In the genomic region with DNA sequence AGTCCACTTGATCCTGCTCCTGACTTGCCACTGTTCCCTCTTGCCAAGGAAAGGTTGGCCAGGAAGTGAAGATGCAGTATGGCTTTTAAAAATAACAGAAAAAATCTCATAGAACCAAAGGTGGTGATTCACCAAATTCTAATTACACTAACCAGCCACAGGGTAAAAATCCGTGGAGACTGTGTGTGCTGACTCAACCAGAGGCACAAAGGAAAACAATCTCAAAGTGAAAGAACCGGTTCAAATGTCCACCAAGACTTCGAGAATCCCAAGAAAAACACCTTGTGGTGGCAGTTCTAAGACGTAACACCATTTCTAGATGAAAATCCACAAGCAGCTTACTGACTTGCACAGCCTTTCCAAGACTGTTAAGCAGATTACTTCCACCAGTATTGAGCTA, we compare ENCODE assay signal across 15 cellular contexts.
DNase-seq lines count a peak whose midpoint lies in the region; ATAC-seq and TF ChIP-seq lines count a peak whose summit lies in the region.
"Had no signal": no experiment of that assay in that cellular context is flagged by ENCODE, and none has a peak within 500 bp of the region (broad histone marks: within the 10 kb centered on the region; RNA-seq: fewer than 3 reads in every experiment).

No MANE protein-coding gene starts in this region.

- no peak overlapping the region for H3K4me3 Mint-ChIP-seq in neural progenitor cell
- no peak overlapping the region for H3K4me3 Mint-ChIP-seq in activated T-cell treated with anti-CD3 and anti-CD28 coated beads, Interleukin-2, amount 50 U/mL, for 24 hours
- no peak overlapping the region for H3K4me3 Mint-ChIP-seq in glutamatergic neuron (ENCODE audit: unreplicated experiment)
- no peak overlapping the region for H3K4me3 Mint-ChIP-seq in activated naive CD8-positive, alpha-beta T cell treated with anti-CD3 and anti-CD28 coated beads, Interleukin-2, amount 50 U/mL, for 24 hours
- H3K4me3 Mint-ChIP-seq: activated T-helper 17 cell treated with anti-CD3 and anti-CD28 coated beads, Interleukin-2, amount 50 U/mL, for 72 hours; type B pancreatic cell had no signal

- intact Hi-C loops in PC-3 (cut with micrococcal nuclease), result loop anchor here (5.0 to 10.0 kb wide), 2 partner anchors 82 to 285 kb away; no protein-coding TSS in a partner anchor

- H3K4me1 ChIP-seq in PC-3 (ENCODE audit: insufficient read depth, low read length) (peaks cover 52% of the 10 kb centered on the region), neural progenitor cell (peaks cover 6% of the 10 kb centered on the region)
- H3K4me1 ChIP-seq: right lobe of liver had no signal

- H3K4me3 ChIP-seq in PC-3 (ENCODE audit: low read length) (peak overlapping the region; percentile 26; the same call in 1 of the 2 replicates), neural progenitor cell (no peak overlapping the region)
- H3K4me3 ChIP-seq: right lobe of liver had no signal

- H3K9me3 Mint-ChIP-seq in neural progenitor cell (peaks cover 11% of the 10 kb centered on the region), glutamatergic neuron (ENCODE audit: unreplicated experiment) (no peaks in the 10 kb centered on the region)
- no peaks in the 10 kb centered on the region for H3K9me3 Mint-ChIP-seq in activated T-cell treated with anti-CD3 and anti-CD28 coated beads, Interleukin-2, amount 50 U/mL, for 24 hours
- H3K9me3 Mint-ChIP-seq in activated naive CD8-positive, alpha-beta T cell treated with anti-CD3 and anti-CD28 coated beads, Interleukin-2, amount 50 U/mL, for 24 hours, result no peaks in the 10 kb centered on the region
- H3K9me3 Mint-ChIP-seq: activated T-helper 17 cell treated with anti-CD3 and anti-CD28 coated beads, Interleukin-2, amount 50 U/mL, for 72 hours had no signal

- H4K20me1 ChIP-seq in PC-3 (ENCODE audit: low read length), result no peaks in the 10 kb centered on the region
- no peaks in the 10 kb centered on the region for H4K20me1 ChIP-seq in neural progenitor cell (ENCODE audit: low read depth)

- POLR2A ChIA-PET in PC-3 (lab: Charles Lee; ENCODE audit: unreplicated experiment), result no interaction called here

- BruUV-seq in PC-3 (replicated peaks; lab: Mats Ljungman, UMichigan), result no TSS peak

- H3K79me2 ChIP-seq in PC-3 (ENCODE audit: low read length), result no peaks in the 10 kb centered on the region
- H3K79me2 ChIP-seq in neural progenitor cell (ENCODE audit: low read depth), result no peaks in the 10 kb centered on the region

- DNase-seq in D341Med (ENCODE audit: low spot score) (peak; percentile 20), PC-3 (peak; percentile 90), dedifferentiated amniotic fluid mesenchymal stem cell (ENCODE audit: extremely low spot score) (peak; percentile 38), neural progenitor cell (ENCODE audit: low spot score) (no peak), glutamatergic neuron (no peak), NCI-H2227 (lab: John Stamatoyannopoulos, UW; ENCODE audit: unreplicated experiment) (no peak)
- DNase-seq in activated T-cell treated with anti-CD3 and anti-CD28 coated beads, Interleukin-2, amount 50 U/mL, for 24 hours, result no peak
- no peak for DNase-seq in activated naive CD8-positive, alpha-beta T cell treated with anti-CD3 and anti-CD28 coated beads, Interleukin-2, amount 50 U/mL, for 24 hours
- DNase-seq: activated CD4-positive, alpha-beta T cell treated with anti-CD3 and anti-CD28 coated beads for 4 hours; hypothalamus; MV-4-11; NCI-H524; right lobe of liver had no signal

- H3K9me2 ChIP-seq in PC-3 (replicated peaks; ENCODE audit: low read length), result no peaks in the 10 kb centered on the region

- CTCF ChIA-PET in PC-3 (lab: Charles Lee), result no interaction called here

- ATAC-seq in PC-3, result peak; percentile 67
- no peak for ATAC-seq in activated naive CD8-positive, alpha-beta T cell treated with anti-CD3 and anti-CD28 coated beads, Interleukin-2, amount 50 U/mL, for 24 hours
- ATAC-seq: activated T-helper 17 cell treated with anti-CD3 and anti-CD28 coated beads, Interleukin-2, amount 50 U/mL, for 72 hours; right lobe of liver had no signal

- no peaks in the 10 kb centered on the region for H3K27me3 ChIP-seq in PC-3 (ENCODE audit: low read length)
- no peaks in the 10 kb centered on the region for H3K27me3 ChIP-seq in neural progenitor cell

- H3K36me3 ChIP-seq in PC-3 (ENCODE audit: low read depth, low read length) (no peaks in the 10 kb centered on the region), neural progenitor cell (no peaks in the 10 kb centered on the region)
- H3K36me3 ChIP-seq: right lobe of liver had no signal

- H3K27me3 Mint-ChIP-seq in neural progenitor cell (ENCODE audit: insufficient read depth, low read depth) (no peaks in the 10 kb centered on the region), glutamatergic neuron (ENCODE audit: unreplicated experiment) (no peaks in the 10 kb centered on the region)
- no peaks in the 10 kb centered on the region for H3K27me3 Mint-ChIP-seq in activated T-cell treated with anti-CD3 and anti-CD28 coated beads, Interleukin-2, amount 50 U/mL, for 24 hours
- H3K27me3 Mint-ChIP-seq in activated naive CD8-positive, alpha-beta T cell treated with anti-CD3 and anti-CD28 coated beads, Interleukin-2, amount 50 U/mL, for 24 hours, result no peaks in the 10 kb centered on the region
- H3K27me3 Mint-ChIP-seq: activated T-helper 17 cell treated with anti-CD3 and anti-CD28 coated beads, Interleukin-2, amount 50 U/mL, for 72 hours; type B pancreatic cell had no signal

- H3K36me3 Mint-ChIP-seq in neural progenitor cell (peaks cover 2% of the 10 kb centered on the region), glutamatergic neuron (ENCODE audit: unreplicated experiment) (no peaks in the 10 kb centered on the region)
- H3K36me3 Mint-ChIP-seq in activated T-cell treated with anti-CD3 and anti-CD28 coated beads, Interleukin-2, amount 50 U/mL, for 24 hours (ENCODE audit: low read depth), result no peaks in the 10 kb centered on the region
- H3K36me3 Mint-ChIP-seq in activated naive CD8-positive, alpha-beta T cell treated with anti-CD3 and anti-CD28 coated beads, Interleukin-2, amount 50 U/mL, for 24 hours (ENCODE audit: low read depth), result no peaks in the 10 kb centered on the region
- H3K36me3 Mint-ChIP-seq: type B pancreatic cell had no signal

- H2AFZ ChIP-seq in PC-3 (ENCODE audit: low read length) (peak overlapping the region; percentile 33; the same call in 1 of the 2 replicates), neural progenitor cell (replicated peaks) (peak overlapping the region; percentile 32)

- H3K4me1 Mint-ChIP-seq in neural progenitor cell (peaks cover 11% of the 10 kb centered on the region), glutamatergic neuron (ENCODE audit: low read depth, unreplicated experiment) (peaks cover 2% of the 10 kb centered on the region)
- H3K4me1 Mint-ChIP-seq in activated T-cell treated with anti-CD3 and anti-CD28 coated beads, Interleukin-2, amount 50 U/mL, for 24 hours (ENCODE audit: low read depth), result no peaks in the 10 kb centered on the region
- no peaks in the 10 kb centered on the region for H3K4me1 Mint-ChIP-seq in activated naive CD8-positive, alpha-beta T cell treated with anti-CD3 and anti-CD28 coated beads, Interleukin-2, amount 50 U/mL, for 24 hours
- H3K4me1 Mint-ChIP-seq: activated T-helper 17 cell treated with anti-CD3 and anti-CD28 coated beads, Interleukin-2, amount 50 U/mL, for 72 hours had no signal

- no peaks in the 10 kb centered on the region for H3K9me3 ChIP-seq in PC-3 (ENCODE audit: low read length)
- no peaks in the 10 kb centered on the region for H3K9me3 ChIP-seq in neural progenitor cell (ENCODE audit: low read depth)
- H3K9me3 ChIP-seq: right lobe of liver had no signal

- H3K4me2 ChIP-seq in PC-3 (ENCODE audit: low read length), result peak overlapping the region; percentile 65
- no peak overlapping the region for H3K4me2 ChIP-seq in neural progenitor cell

- H3F3A ChIP-seq in PC-3 (ENCODE audit: low read length, unreplicated experiment), result peaks cover 4% of the 10 kb centered on the region
- no peaks in the 10 kb centered on the region for H3F3A ChIP-seq in neural progenitor cell (ENCODE audit: low read depth)

- no peak overlapping the region for H3K27ac Mint-ChIP-seq in neural progenitor cell
- no peak overlapping the region for H3K27ac Mint-ChIP-seq in activated T-cell treated with anti-CD3 and anti-CD28 coated beads, Interleukin-2, amount 50 U/mL, for 24 hours
- H3K27ac Mint-ChIP-seq in glutamatergic neuron (ENCODE audit: unreplicated experiment), result no peak overlapping the region
- H3K27ac Mint-ChIP-seq in activated naive CD8-positive, alpha-beta T cell treated with anti-CD3 and anti-CD28 coated beads, Interleukin-2, amount 50 U/mL, for 24 hours, result no peak overlapping the region
- H3K27ac Mint-ChIP-seq: activated T-helper 17 cell treated with anti-CD3 and anti-CD28 coated beads, Interleukin-2, amount 50 U/mL, for 72 hours; type B pancreatic cell had no signal

- TF ChIP-seq CTCF in PC-3 (conservative IDR thresholded peaks at IDR 0.05; ENCODE audit: low read depth, low read length) (no peak), neural progenitor cell (IDR thresholded peaks at IDR 0.05) (no peak), glutamatergic neuron (IDR thresholded peaks at IDR 0.05; ENCODE audit: partially characterized antibody, unreplicated experiment) (no peak)

- H3K9ac ChIP-seq in PC-3 (ENCODE audit: low read length) (peak overlapping the region; percentile 22; the same call in 1 of the 2 replicates), neural progenitor cell (no peak overlapping the region)

- H3K27ac ChIP-seq in PC-3 (ENCODE audit: low read length) (peak overlapping the region; percentile 82), neural progenitor cell (no peak overlapping the region)
- H3K27ac ChIP-seq: right lobe of liver had no signal

Comparison
In these comparisons a context has a peak if more than half of its experiments do, and no peak if none do; other contexts are left out.
1. DNase-seq: peak in D341Med (single experiment), PC-3 (single experiment) and dedifferentiated amniotic fluid mesenchymal stem cell (single experiment); none in neural progenitor cell (single experiment), activated T-cell treated with anti-CD3 and anti-CD28 coated beads, Interleukin-2, amount 50 U/mL, for 24 hours (single experiment), glutamatergic neuron (single experiment), activated naive CD8-positive, alpha-beta T cell treated with anti-CD3 and anti-CD28 coated beads, Interleukin-2, amount 50 U/mL, for 24 hours (single experiment) and NCI-H2227 (single experiment).